Comparison of ENCODE assay signal across 9 cellular contexts in genomic region chr9:17802249-17802857, GRCh38.
DNase-seq lines count a peak whose midpoint lies in the region; ATAC-seq and TF ChIP-seq lines count a peak whose summit lies in the region.
"Had no signal": no experiment of that assay in that cellular context is flagged by ENCODE, and none has a peak within 500 bp of the region (broad histone marks: within the 10 kb centered on the region; RNA-seq: fewer than 3 reads in every experiment).

No MANE protein-coding gene starts in this region.

- no peaks in the 10 kb centered on the region for H3K27me3 ChIP-seq in adrenal gland

- H3K4me1 ChIP-seq in adrenal gland (replicated peaks in 1 of 2), result no peaks in the 10 kb centered on the region

- peak; percentile 33 for DNase-seq in D341Med (ENCODE audit: low spot score)
- peak; percentile 6 for DNase-seq in HPDE6-E6E7 (ENCODE audit: extremely low spot score)
- DNase-seq in adrenal gland, result no peak
- DNase-seq in left kidney (ENCODE audit: low read depth, low spot score), result peak; percentile 12
- DNase-seq in activated effector memory CD4-positive, alpha-beta T cell treated with anti-CD3 and anti-CD28 coated beads, Interleukin-2, amount 50 U/mL, for 16 hours, result no peak
- DNase-seq: occipital lobe had no signal

- intact Hi-C loops in adrenal gland (cut with DNase I), result loop anchor here (5.0 to 10.0 kb wide), 2 partner anchors 268 to 270 kb away; no protein-coding TSS in a partner anchor

- peak; percentile 40 to 56 (median 48) for TF ChIP-seq CTCF in adrenal gland (IDR thresholded peaks at IDR 0.05)

- no peaks in the 10 kb centered on the region for H3K36me3 ChIP-seq in adrenal gland (replicated peaks in 1 of 2)

- TF ChIP-seq POLR2A in adrenal gland (IDR thresholded peaks at IDR 0.05), result no peak

- no peak overlapping the region for H3K4me3 ChIP-seq in adrenal gland

- 35 to 42% (median 40%) methylated on average over 3 of the region's 3 CpGs for WGBS in adrenal gland, 4 donors

- no peak for ATAC-seq in GM21526 (IDR thresholded peaks at IDR 0.05; ENCODE audit: low FRiP score, unreplicated experiment)
- no peak for ATAC-seq in HG02623 (IDR thresholded peaks at IDR 0.05; ENCODE audit: unreplicated experiment)
- no peak for ATAC-seq in GM21367 (IDR thresholded peaks at IDR 0.05; ENCODE audit: unreplicated experiment)

- no peaks in the 10 kb centered on the region for H3K9me3 ChIP-seq in adrenal gland (replicated peaks in 1 of 3)

- H3K27ac ChIP-seq in adrenal gland, result no peak overlapping the region

Comparison
In these comparisons a context has a peak if more than half of its experiments do, and no peak if none do; other contexts are left out.
1. DNase-seq: peak in D341Med (single experiment), HPDE6-E6E7 (single experiment) and left kidney (single experiment); none in adrenal gland (0 of 7) and activated effector memory CD4-positive, alpha-beta T cell treated with anti-CD3 and anti-CD28 coated beads, Interleukin-2, amount 50 U/mL, for 16 hours (single experiment).